In genomic region chr7:1973321-1974251, GRCh38 we compare ENCODE assay signal across 25 cellular contexts.
A peak's percentile ranks its signal among the peaks of the same experiment; 100 is the strongest.
DNase-seq lines count a peak whose midpoint lies in the region; ATAC-seq and TF ChIP-seq lines count a peak whose summit lies in the region.
"Had no signal": no experiment of that assay in that cellular context is flagged by ENCODE, and none has a peak within 500 bp of the region (broad histone marks: within the 10 kb centered on the region; RNA-seq: fewer than 3 reads in every experiment).

No MANE protein-coding gene starts in this region.

- no peak overlapping the region for H2BK5ac ChIP-seq in H9 (ENCODE audit: insufficient read length, low read length)

- no peak overlapping the region for H3K9ac ChIP-seq in H9 (ENCODE audit: extremely low read depth, insufficient read length, low read length)

- no peak overlapping the region for H3T11ph ChIP-seq in H9 (ENCODE audit: low read length)

- H4K8ac ChIP-seq in H9 (replicated peaks; ENCODE audit: insufficient read length, low read depth, low read length) = no peak overlapping the region

- H3K79me1 ChIP-seq in H9 (ENCODE audit: insufficient read depth, low read depth, low read length, poor library complexity, severe bottlenecking) = no peaks in the 10 kb centered on the region

- H3K4me2 ChIP-seq in H9 (ENCODE audit: insufficient read depth, insufficient read length, low read length) (no peak overlapping the region), PC-9 (no peak overlapping the region)

- H3K4me1 ChIP-seq in H9 (ENCODE audit: insufficient read depth, low read length) = no peaks in the 10 kb centered on the region
- H3K4me1 ChIP-seq in right lobe of liver = peaks cover 0 to 16% (median 0%) of the 10 kb centered on the region in 4 donors
- no peaks in the 10 kb centered on the region for H3K4me1 ChIP-seq in PC-9 (replicated peaks; ENCODE audit: insufficient read depth)
- H3K4me1 ChIP-seq: vagina had no signal

- no CpG with 5 or more reads among the region's 33 CpGs for WGBS in H9 (ENCODE audit: extremely low coverage, insufficient read length, low lambda C conversion rate)
- WGBS in right lobe of liver (ENCODE audit: insufficient coverage, low coverage, low lambda C conversion rate, missing lambda C conversion rate) = 85% methylated on average over 5 of the region's 33 CpGs

- H3K18ac ChIP-seq in H9 (ENCODE audit: insufficient read length, low read depth, low read length) = no peak overlapping the region

- no peaks in the 10 kb centered on the region for H3K79me2 ChIP-seq in H9 (ENCODE audit: insufficient read depth, low read length)
- no peaks in the 10 kb centered on the region for H3K79me2 ChIP-seq in PC-9 (ENCODE audit: low read depth)

- ATAC-seq in right lobe of liver = no peak
- no peak for ATAC-seq in stimulated activated effector memory CD8-positive, alpha-beta T cell treated with anti-CD3 and anti-CD28 coated beads, Interleukin-12 subunit alpha, Interleukin-12 subunit beta, amount 100 ng/mL, for 72 hours
- no peak for ATAC-seq in GM21786 (IDR thresholded peaks at IDR 0.05; ENCODE audit: unreplicated experiment)
- ATAC-seq in HG03159 (IDR thresholded peaks at IDR 0.05; ENCODE audit: unreplicated experiment) = no peak
- ATAC-seq: activated CD8-positive, alpha-beta T cell treated with anti-CD3 and anti-CD28 coated beads, Interleukin-2, amount 10 ng/mL, durations not matched to agents 7 days and 5 days had no signal

- no peak overlapping the region for H3K4me3 ChIP-seq in right lobe of liver
- H3K4me3 ChIP-seq in PC-9 = no peak overlapping the region
- H3K4me3 ChIP-seq: dorsolateral prefrontal cortex, heart right ventricle, lung, vagina had no signal

- H3K9me3 ChIP-seq in H9 (ENCODE audit: control insufficient read depth, low read depth, low read length) (peaks cover 5% of the 10 kb centered on the region), right lobe of liver (no peaks in the 10 kb centered on the region), PC-9 (ENCODE audit: insufficient read depth, low read depth) (no peaks in the 10 kb centered on the region)
- H3K9me3 ChIP-seq: vagina had no signal

- no peak overlapping the region for H3K14ac ChIP-seq in H9 (ENCODE audit: insufficient read depth, low read length)

- no peak overlapping the region for H3K4ac ChIP-seq in H9 (ENCODE audit: low read depth, low read length)

- H3K56ac ChIP-seq in H9 (ENCODE audit: insufficient read length, low read depth, low read length) = no peak overlapping the region

- no peaks in the 10 kb centered on the region for H3K27me3 ChIP-seq in H9 (ENCODE audit: insufficient read depth, low read length)
- no peaks in the 10 kb centered on the region for H3K27me3 ChIP-seq in right lobe of liver
- no peaks in the 10 kb centered on the region for H3K27me3 ChIP-seq in PC-9 (ENCODE audit: insufficient read depth, low read depth)
- H3K27me3 ChIP-seq: dorsolateral prefrontal cortex, heart right ventricle, vagina had no signal

- H3K4me3 Mint-ChIP-seq in H9 (no peak overlapping the region), brain (no peak overlapping the region)
- H3K4me3 Mint-ChIP-seq in stimulated activated effector memory CD8-positive, alpha-beta T cell treated with anti-CD3 and anti-CD28 coated beads, Interleukin-12 subunit alpha, Interleukin-12 subunit beta, amount 100 ng/mL, for 72 hours = no peak overlapping the region
- H3K4me3 Mint-ChIP-seq: activated CD8-positive, alpha-beta T cell treated with anti-CD3 and anti-CD28 coated beads, Interleukin-2, amount 10 ng/mL, durations not matched to agents 7 days and 5 days; activated naive CD4-positive, alpha-beta T cell treated with anti-CD3 and anti-CD28 coated beads, Interleukin-2, amount 10 ng/mL, durations not matched to agents 7 days and 5 days had no signal

- no peak overlapping the region for H2AK5ac ChIP-seq in H9 (ENCODE audit: insufficient read length, low read length)

- DNase-seq in H9 (no peak), right lobe of liver (peak in 2 of 3 donors; percentile 10 to 44), PC-9 (no peak)
- no peak for DNase-seq in stimulated activated effector memory CD8-positive, alpha-beta T cell treated with anti-CD3 and anti-CD28 coated beads, Interleukin-12 subunit alpha, Interleukin-12 subunit beta, amount 100 ng/mL, for 72 hours (ENCODE audit: low spot score in 2 of 2)
- DNase-seq: activated CD8-positive, alpha-beta T cell treated with anti-CD3 and anti-CD28 coated beads, Interleukin-2, amount 10 ng/mL, durations not matched to agents 7 days and 5 days; activated naive CD4-positive, alpha-beta T cell treated with anti-CD3 and anti-CD28 coated beads, Interleukin-2, amount 10 ng/mL, durations not matched to agents 7 days and 5 days; activated T-cell treated with anti-CD3 and anti-CD28 coated beads, Interleukin-2, amount 50 U/mL, for 1 hour; anterior cingulate cortex; central memory CD4-positive, alpha-beta T cell; DMS53; GDM1; HCEC 1CT; heart right ventricle; NCI-H1930; NCI-H226; NCI-H774; stimulated activated CD4-positive, alpha-beta T cell treated with anti-CD3 and anti-CD28 coated beads, Interleukin-15, amount 100 ng/mL, for 24 hours; stimulated activated CD8-positive, alpha-beta memory T cell treated with anti-CD3 and anti-CD28 coated beads, Interleukin-4, amount 100 ng/mL, for 48 hours; substantia nigra had no signal

- H3K23me2 ChIP-seq in H9 (ENCODE audit: insufficient read length, low read depth, low read length, poor library complexity, severe bottlenecking) = no peaks in the 10 kb centered on the region

- no peaks in the 10 kb centered on the region for H3K9me2 ChIP-seq in PC-9 (ENCODE audit: insufficient read depth)

- H2BK20ac ChIP-seq in H9 (ENCODE audit: low read depth, low read length, poor library complexity, severe bottlenecking) = no peak overlapping the region

- H3K36me3 Mint-ChIP-seq in H9 (ENCODE audit: insufficient read depth in 1 of 3, low read depth in 3 of 3) (peaks cover 22 to 36% (median 27%) of the 10 kb centered on the region in 3 experiments), brain (peaks cover 44% of the 10 kb centered on the region)
- H3K36me3 Mint-ChIP-seq in stimulated activated effector memory CD8-positive, alpha-beta T cell treated with anti-CD3 and anti-CD28 coated beads, Interleukin-12 subunit alpha, Interleukin-12 subunit beta, amount 100 ng/mL, for 72 hours = no peaks in the 10 kb centered on the region

- H4K91ac ChIP-seq in H9 (ENCODE audit: insufficient read length, low read depth, low read length) = no peak overlapping the region

- no peak overlapping the region for H2BK12ac ChIP-seq in H9 (ENCODE audit: insufficient read length, low read depth, low read length)

- H3K27ac ChIP-seq in H9 (ENCODE audit: insufficient read length, low read depth, low read length) (no peak overlapping the region), right lobe of liver (no peak overlapping the region), PC-9 (no peak overlapping the region)
- H3K27ac ChIP-seq: vagina had no signal

- intact Hi-C loops in right lobe of liver (cut with DNase I) = no loop called here
- intact Hi-C loops in PC-9 (cut with micrococcal nuclease; ENCODE audit: unreplicated experiment) = no loop called here

- peaks cover 14 to 20% of the 10 kb centered on the region in 2 experiments for H3K9me3 Mint-ChIP-seq in H9
- H3K9me3 Mint-ChIP-seq in brain = peaks cover 0 to 4% (median 0%) of the 10 kb centered on the region in 5 experiments
- no peaks in the 10 kb centered on the region for H3K9me3 Mint-ChIP-seq in stimulated activated effector memory CD8-positive, alpha-beta T cell treated with anti-CD3 and anti-CD28 coated beads, Interleukin-12 subunit alpha, Interleukin-12 subunit beta, amount 100 ng/mL, for 72 hours
- H3K9me3 Mint-ChIP-seq: activated naive CD4-positive, alpha-beta T cell treated with anti-CD3 and anti-CD28 coated beads, Interleukin-2, amount 10 ng/mL, durations not matched to agents 7 days and 5 days had no signal

- H3K36me3 ChIP-seq in right lobe of liver = no peaks in the 10 kb centered on the region
- no peaks in the 10 kb centered on the region for H3K36me3 ChIP-seq in PC-9 (ENCODE audit: low read depth)
- H3K36me3 ChIP-seq: vagina had no signal

- H3K4me1 Mint-ChIP-seq in H9 (no peaks in the 10 kb centered on the region), brain (peaks cover 22% of the 10 kb centered on the region)
- peaks cover 6% of the 10 kb centered on the region for H3K4me1 Mint-ChIP-seq in stimulated activated effector memory CD8-positive, alpha-beta T cell treated with anti-CD3 and anti-CD28 coated beads, Interleukin-12 subunit alpha, Interleukin-12 subunit beta, amount 100 ng/mL, for 72 hours

- H3K27ac Mint-ChIP-seq in H9 (peak overlapping the region; percentile 50 to 84 (median 77); a peak in 5 of 7 replicates), brain (peak overlapping the region in 3 of 5 experiments; percentile 7 to 72 (median 67))
- peak overlapping the region; percentile 69 for H3K27ac Mint-ChIP-seq in stimulated activated effector memory CD8-positive, alpha-beta T cell treated with anti-CD3 and anti-CD28 coated beads, Interleukin-12 subunit alpha, Interleukin-12 subunit beta, amount 100 ng/mL, for 72 hours
- H3K27ac Mint-ChIP-seq: activated naive CD4-positive, alpha-beta T cell treated with anti-CD3 and anti-CD28 coated beads, Interleukin-2, amount 10 ng/mL, durations not matched to agents 7 days and 5 days had no signal

- no peak overlapping the region for H3K23ac ChIP-seq in H9 (ENCODE audit: insufficient read length, low read depth, low read length)

- no peak overlapping the region for H4K5ac ChIP-seq in H9 (ENCODE audit: insufficient read length, low read depth, low read length)

- no TSS peak for BruUV-seq in PC-9 (replicated peaks; lab: Mats Ljungman, UMichigan)

- H2AFZ ChIP-seq in H9 (ENCODE audit: low read length) (no peak overlapping the region), PC-9 (no peak overlapping the region)

- POLR2A ChIA-PET in PC-9 (lab: Charles Lee; ENCODE audit: unreplicated experiment) = no interaction called here

- CTCF ChIA-PET in PC-9 (lab: Charles Lee) = no interaction called here

- no peak overlapping the region for H2BK15ac ChIP-seq in H9 (ENCODE audit: low read depth, low read length)

- H3K27me3 Mint-ChIP-seq in H9 (ENCODE audit: low read depth) = no peaks in the 10 kb centered on the region
- no peaks in the 10 kb centered on the region for H3K27me3 Mint-ChIP-seq in brain
- H3K27me3 Mint-ChIP-seq: activated naive CD4-positive, alpha-beta T cell treated with anti-CD3 and anti-CD28 coated beads, Interleukin-2, amount 10 ng/mL, durations not matched to agents 7 days and 5 days had no signal

- H4K20me1 ChIP-seq in H9 (ENCODE audit: control insufficient read depth, insufficient read depth, insufficient read length) (no peaks in the 10 kb centered on the region), PC-9 (ENCODE audit: insufficient read depth) (no peaks in the 10 kb centered on the region; the same call in 1 of the 2 replicates)

- TF ChIP-seq CTCF in H9 (conservative IDR thresholded peaks at IDR 0.05) = no peak
- no peak for TF ChIP-seq CTCF in brain (conservative IDR thresholded peaks at IDR 0.05)
- no peak for TF ChIP-seq CTCF in right lobe of liver (IDR thresholded peaks at IDR 0.05)
- TF ChIP-seq CTCF in PC-9 (conservative IDR thresholded peaks at IDR 0.05) = no peak

- no peak overlapping the region for H2BK120ac ChIP-seq in H9 (ENCODE audit: low read depth, low read length, poor library complexity, severe bottlenecking)

- peaks cover 7% of the 10 kb centered on the region; the same call in 1 of the 2 replicates for H3F3A ChIP-seq in PC-9 (ENCODE audit: insufficient read depth, low read depth)

- no peak for TF ChIP-seq POLR2A in right lobe of liver (IDR thresholded peaks at IDR 0.05)

Comparison
In these comparisons a context has a peak if more than half of its experiments do, and no peak if none do; other contexts are left out.
1. DNase-seq: peak in right lobe of liver (2 of 3); none in H9 (single experiment), stimulated activated effector memory CD8-positive, alpha-beta T cell treated with anti-CD3 and anti-CD28 coated beads, Interleukin-12 subunit alpha, Interleukin-12 subunit beta, amount 100 ng/mL, for 72 hours (0 of 2) and PC-9 (0 of 2).
2. Peak in every context shown above with its lines, with median percentiles within 50 percentile points of each other: H3K27ac Mint-ChIP-seq.